In the genomic region with DNA sequence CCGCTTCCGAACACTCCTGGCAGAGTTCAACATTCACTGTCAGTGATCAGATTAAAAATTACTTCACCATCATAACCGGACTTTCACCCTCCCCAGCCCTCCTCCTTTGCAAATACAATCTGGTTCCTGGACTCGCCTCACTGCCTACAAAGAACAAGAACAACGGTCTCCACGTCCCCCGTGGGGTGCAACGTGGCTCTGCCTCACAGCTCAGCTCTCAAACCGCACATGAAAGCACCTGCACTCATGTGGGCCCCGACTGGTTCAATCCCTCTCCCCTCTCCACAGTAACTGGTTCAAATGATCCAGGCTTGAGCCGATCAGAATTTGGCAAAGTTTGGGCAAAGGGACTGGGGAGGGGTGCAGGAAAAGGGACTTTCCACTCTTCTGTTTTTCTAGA, we compare ENCODE assay signal across 12 cellular contexts. TPM values are rescaled to one million over a fixed set of nuclear protein-coding genes. Genes with fewer than 3 reads are reported as not detected.
DNase-seq lines count a peak whose midpoint lies in the region; ATAC-seq, FAIRE-seq and TF ChIP-seq lines count a peak whose summit lies in the region.
"Had no signal": no experiment of that assay in that cellular context is flagged by ENCODE, and none has a peak within 500 bp of the region (broad histone marks: within the 10 kb centered on the region; RNA-seq: fewer than 3 reads in every experiment).

No MANE protein-coding gene starts in this region.

- CTCF ChIA-PET in CD8-positive, alpha-beta memory T cell (lab: Charles Lee) = no interaction called here

- no peak overlapping the region for H3K4me2 ChIP-seq in neuronal stem cell (ENCODE audit: insufficient read depth, low read length, poor library complexity, severe bottlenecking)

- peak; percentile 87 to 89 for ATAC-seq in stimulated activated naive B cell treated with anti-CD40 and anti-IgM and Interleukin-4, amounts not matched to agents 10 μg/mL and 1 μg/mL and 100 μg/mL, for 72 hours (replicated peaks)

- no peak overlapping the region for H2AK5ac ChIP-seq in neuronal stem cell (ENCODE audit: low read depth, low read length)

- H3K27ac ChIP-seq in ascending aorta = peak overlapping the region; percentile 15 to 72
- H3K27ac ChIP-seq in CD8-positive, alpha-beta memory T cell (ENCODE audit: low read depth, low read length) = no peak overlapping the region
- H3K27ac ChIP-seq in neuronal stem cell (replicated peaks; ENCODE audit: low read length) = no peak overlapping the region

- DNase-seq in GM19239 (ENCODE audit: insufficient read length, low spot score) (no peak), ascending aorta (ENCODE audit: low spot score in 2 of 2) (no peak), left kidney (ENCODE audit: low read depth, low spot score) (peak; percentile 52), SK-N-DZ (ENCODE audit: low spot score) (no peak), neuronal stem cell (ENCODE audit: low spot score) (no peak), D341Med (ENCODE audit: low spot score) (no peak)
- DNase-seq in stimulated activated naive B cell treated with anti-CD40 and anti-IgM and Interleukin-4, amounts not matched to agents 10 μg/mL and 1 μg/mL and 100 μg/mL, for 72 hours = no peak
- DNase-seq in CD8-positive, alpha-beta memory T cell = no peak
- DNase-seq: activated CD4-positive, alpha-beta T cell treated with anti-CD3 and anti-CD28 coated beads for 48 hours; CD4-positive, alpha-beta memory T cell had no signal

- no peak overlapping the region for H3K14ac ChIP-seq in neuronal stem cell (ENCODE audit: low read length)

- no peak overlapping the region for H2BK120ac ChIP-seq in neuronal stem cell (ENCODE audit: low read depth, low read length)

- peak; percentile 71 for FAIRE-seq in GM19239 (lab: Jason Lieb, UNC)
- FAIRE-seq: urothelium cell line had no signal

- intact Hi-C loops in ascending aorta (cut with DNase I) = no loop called here

- peaks cover 2% of the 10 kb centered on the region for H3K79me1 ChIP-seq in neuronal stem cell (ENCODE audit: low read depth, low read length)

- no peak overlapping the region for H3K9ac ChIP-seq in neuronal stem cell (ENCODE audit: low read depth, low read length, poor library complexity)

- no peak overlapping the region for H3K18ac ChIP-seq in neuronal stem cell (ENCODE audit: low read length)

- no peak overlapping the region for H3K4ac ChIP-seq in neuronal stem cell (ENCODE audit: low read length)

- H2BK12ac ChIP-seq in neuronal stem cell (ENCODE audit: low read length) = no peak overlapping the region

- no peak overlapping the region for H4K8ac ChIP-seq in neuronal stem cell (ENCODE audit: low read depth, low read length)

- H2BK5ac ChIP-seq in neuronal stem cell (ENCODE audit: low read length) = no peak overlapping the region

- no CpG with 5 or more reads among the region's 11 CpGs for WGBS in neuronal stem cell (ENCODE audit: extremely low coverage in 2 of 2, insufficient read length in 2 of 2, insufficient replicate concordance in 1 of 2), 2 donors

- peak overlapping the region; percentile 54 for H3K27ac Mint-ChIP-seq in stimulated activated naive B cell treated with anti-CD40 and anti-IgM and Interleukin-4, amounts not matched to agents 10 μg/mL and 1 μg/mL and 100 μg/mL, for 72 hours
- H3K27ac Mint-ChIP-seq in CD8-positive, alpha-beta memory T cell = peak overlapping the region in 1 of 8 donors; percentile 80

- H3K27me3 Mint-ChIP-seq in stimulated activated naive B cell treated with anti-CD40 and anti-IgM and Interleukin-4, amounts not matched to agents 10 μg/mL and 1 μg/mL and 100 μg/mL, for 72 hours = no peaks in the 10 kb centered on the region
- no peaks in the 10 kb centered on the region for H3K27me3 Mint-ChIP-seq in CD8-positive, alpha-beta memory T cell
- H3K27me3 Mint-ChIP-seq: CD4-positive, alpha-beta memory T cell had no signal

- H2AFZ ChIP-seq in neuronal stem cell (ENCODE audit: low read length) = no peak overlapping the region

- H3K27me3 ChIP-seq in ascending aorta (no peaks in the 10 kb centered on the region), neuronal stem cell (ENCODE audit: control insufficient read depth in 3 of 3, insufficient read depth in 3 of 3, low read depth in 1 of 3, low read length in 3 of 3) (no peaks in the 10 kb centered on the region)
- H3K27me3 ChIP-seq in CD8-positive, alpha-beta memory T cell (ENCODE audit: insufficient read depth, low read length, poor library complexity, severe bottlenecking) = no peaks in the 10 kb centered on the region

- no peak overlapping the region for H3K4me3 ChIP-seq in ascending aorta
- no peak overlapping the region for H3K4me3 ChIP-seq in CD8-positive, alpha-beta memory T cell (ENCODE audit: low read length)
- no peak overlapping the region for H3K4me3 ChIP-seq in neuronal stem cell (ENCODE audit: low read length in 2 of 2)
- H3K4me3 ChIP-seq: lower lobe of right lung had no signal

- no peak for TF ChIP-seq CTCF in ascending aorta (IDR thresholded peaks at IDR 0.05)

- H3K9me3 ChIP-seq in ascending aorta (no peaks in the 10 kb centered on the region), neuronal stem cell (replicated peaks in 1 of 2; ENCODE audit: control insufficient read depth in 2 of 2, insufficient read depth in 1 of 2, low read depth in 1 of 2, low read length in 2 of 2) (no peaks in the 10 kb centered on the region)
- no peaks in the 10 kb centered on the region for H3K9me3 ChIP-seq in CD8-positive, alpha-beta memory T cell (ENCODE audit: low read length)
- H3K9me3 ChIP-seq: lower lobe of right lung had no signal

- no peak overlapping the region for H4K91ac ChIP-seq in neuronal stem cell (ENCODE audit: low read depth, low read length, poor library complexity)

- peaks cover 0 to 10% of the 10 kb centered on the region in 2 donors for H3K4me1 ChIP-seq in ascending aorta
- H3K4me1 ChIP-seq in CD8-positive, alpha-beta memory T cell (ENCODE audit: insufficient read depth, low read length) = no peaks in the 10 kb centered on the region
- H3K4me1 ChIP-seq in neuronal stem cell (ENCODE audit: control insufficient read depth in 2 of 2, insufficient read depth in 1 of 2, low read depth in 1 of 2, low read length in 2 of 2) = peaks cover 0 to 1% of the 10 kb centered on the region in 2 donors

- POLR2A ChIA-PET in CD8-positive, alpha-beta memory T cell (lab: Charles Lee) = no interaction called here

- no peak overlapping the region for H3K4me3 Mint-ChIP-seq in stimulated activated naive B cell treated with anti-CD40 and anti-IgM and Interleukin-4, amounts not matched to agents 10 μg/mL and 1 μg/mL and 100 μg/mL, for 72 hours
- no peak overlapping the region for H3K4me3 Mint-ChIP-seq in CD8-positive, alpha-beta memory T cell
- H3K4me3 Mint-ChIP-seq: CD4-positive, alpha-beta memory T cell had no signal

- H3K36me3 ChIP-seq in ascending aorta = peaks cover 28 to 51% of the 10 kb centered on the region in 2 donors
- no peaks in the 10 kb centered on the region for H3K36me3 ChIP-seq in CD8-positive, alpha-beta memory T cell (ENCODE audit: insufficient read depth, low read length)
- peaks cover 17 to 18% of the 10 kb centered on the region in 2 donors for H3K36me3 ChIP-seq in neuronal stem cell (replicated peaks in 1 of 2; ENCODE audit: control insufficient read depth in 2 of 2, insufficient read depth in 2 of 2, low read length in 2 of 2)

- H2BK15ac ChIP-seq in neuronal stem cell (ENCODE audit: low read length) = no peak overlapping the region

- H3K36me3 Mint-ChIP-seq in stimulated activated naive B cell treated with anti-CD40 and anti-IgM and Interleukin-4, amounts not matched to agents 10 μg/mL and 1 μg/mL and 100 μg/mL, for 72 hours = peaks cover 33 to 48% of the 10 kb centered on the region in 2 donors
- H3K36me3 Mint-ChIP-seq in CD8-positive, alpha-beta memory T cell = peaks cover 6 to 47% (median 6%) of the 10 kb centered on the region in 3 donors

- H3K9me3 Mint-ChIP-seq in stimulated activated naive B cell treated with anti-CD40 and anti-IgM and Interleukin-4, amounts not matched to agents 10 μg/mL and 1 μg/mL and 100 μg/mL, for 72 hours = peaks cover 0 to 3% of the 10 kb centered on the region in 2 donors
- no peaks in the 10 kb centered on the region for H3K9me3 Mint-ChIP-seq in CD8-positive, alpha-beta memory T cell
- H3K9me3 Mint-ChIP-seq: CD4-positive, alpha-beta memory T cell had no signal

- no peak overlapping the region for H3K23ac ChIP-seq in neuronal stem cell (ENCODE audit: low read depth, low read length, poor library complexity)

- H3K4me1 Mint-ChIP-seq in stimulated activated naive B cell treated with anti-CD40 and anti-IgM and Interleukin-4, amounts not matched to agents 10 μg/mL and 1 μg/mL and 100 μg/mL, for 72 hours = peaks cover 16 to 25% of the 10 kb centered on the region in 2 donors
- H3K4me1 Mint-ChIP-seq in CD8-positive, alpha-beta memory T cell = no peaks in the 10 kb centered on the region
- H3K4me1 Mint-ChIP-seq: CD4-positive, alpha-beta memory T cell had no signal

RNA-seq across cellular contexts. Expression of gene ASB13, which starts 21.0 kb away (rescaled TPM):
- 15.3 TPM for total RNA-seq in ascending aorta
- polyA plus RNA-seq in SK-N-DZ (2014; cell fraction: cytosol; rRNA removed) = 48.1 and 53.9 TPM in 2 replicates
- 26.5 and 30.3 TPM in 2 replicates for polyA plus RNA-seq in SK-N-DZ (2014; cell fraction: nucleus; rRNA removed)
- total RNA-seq in CD8-positive, alpha-beta memory T cell = 1 to 10 TPM; 6.8 to 7.5 TPM
- polyA plus RNA-seq in CD8-positive, alpha-beta memory T cell = 8.7 TPM
- polyA plus RNA-seq in neuronal stem cell (2013, experiment 1 of 2) = 13.3 TPM
- polyA plus RNA-seq in neuronal stem cell (2013, experiment 2 of 2) = 13.2 TPM

RNA-seq across cellular contexts. Expression of gene TASOR2, which starts 39.3 kb away (rescaled TPM):
- total RNA-seq in ascending aorta = 12.2 TPM
- polyA plus RNA-seq in SK-N-DZ (2014; cell fraction: cytosol; rRNA removed) = 36.2 and 60.1 TPM in 2 replicates
- polyA plus RNA-seq in SK-N-DZ (2014; cell fraction: nucleus; rRNA removed) = 162 and 204 TPM in 2 replicates
- total RNA-seq in CD8-positive, alpha-beta memory T cell = 10 to 100 TPM; 71.2 to 74.2 TPM
- 11.6 TPM for polyA plus RNA-seq in CD8-positive, alpha-beta memory T cell
- polyA plus RNA-seq in neuronal stem cell (2013, experiment 1 of 2) = 12.5 TPM
- 14.1 TPM for polyA plus RNA-seq in neuronal stem cell (2013, experiment 2 of 2)

Comparison
In these comparisons a context has a peak if more than half of its experiments do, and no peak if none do; other contexts are left out.
1. H3K27ac ChIP-seq: peak in ascending aorta (2 of 2); none in CD8-positive, alpha-beta memory T cell (single experiment) and neuronal stem cell (single experiment).